ENCODE assay signal across 18 cellular contexts in the genomic region with DNA sequence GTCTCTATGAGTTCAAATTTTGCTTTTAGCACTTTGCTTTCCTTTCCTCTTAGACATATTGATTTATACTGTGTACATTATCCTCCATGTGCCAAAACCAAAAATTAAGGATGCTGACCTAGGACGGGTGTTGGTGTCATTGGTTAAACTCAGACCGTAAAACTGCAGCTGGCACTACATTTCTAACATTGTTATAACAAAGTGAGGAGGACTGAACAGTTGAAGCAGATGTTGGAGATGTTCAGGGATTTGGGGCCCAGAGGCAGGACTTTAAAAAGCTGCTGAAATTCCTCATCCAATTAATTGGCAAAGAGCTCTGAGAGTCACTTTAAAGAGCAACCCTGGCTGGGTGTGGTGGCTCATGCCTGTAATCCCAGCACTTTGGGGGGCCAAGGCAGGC.
"Had no signal": no experiment of that assay in that cellular context is flagged by ENCODE, and none has a peak within 500 bp of the region (broad histone marks: within the 10 kb centered on the region; RNA-seq: fewer than 3 reads in every experiment).

No MANE protein-coding gene starts in this region.

- H3K36me3 ChIP-seq: esophagus squamous epithelium, lower lobe of right lung, stomach had no signal

- FAIRE-seq: urothelium cell line had no signal

- H3K27me3 ChIP-seq: esophagus squamous epithelium, stomach had no signal

- H3K9me3 ChIP-seq: esophagus squamous epithelium, lower lobe of right lung, stomach had no signal

- DNase-seq: activated B cell treated with CpG ODN at 0.5 μM for 24 hours; activated CD4-positive, alpha-beta T cell treated with anti-CD3 and anti-CD28 coated beads for 48 hours; activated CD8-positive, alpha-beta T cell treated with anti-CD3 and anti-CD28 coated beads for 36 hours; activated gamma-delta T cell; activated T-cell treated with anti-CD3 and anti-CD28 coated beads, Interleukin-2, amount 50 U/mL, for 4 hours; amniotic stem cell; esophagus squamous epithelium; foreskin melanocyte; head of caudate nucleus; immature natural killer cell; lower lobe of right lung; midbrain; naive B cell; stimulated activated CD4-positive, alpha-beta T cell treated with anti-CD3 and anti-CD28 coated beads, Interleukin-12 subunit alpha, Interleukin-12 subunit beta, amount 100 ng/mL, for 4 hours; stimulated activated CD4-positive, alpha-beta T cell treated with anti-CD3 and anti-CD28 coated beads, Interleukin-2, amount 100 ng/mL, for 24 hours; stomach had no signal

- H3K27ac ChIP-seq: esophagus squamous epithelium, lower lobe of right lung had no signal

- ATAC-seq: activated CD8-positive, alpha-beta T cell treated with anti-CD3 and anti-CD28 coated beads for 36 hours; activated naive CD4-positive, alpha-beta T cell treated with anti-CD3 and anti-CD28 coated beads, Interleukin-2, amount 50 U/mL, for 72 hours; activated T-cell treated with anti-CD3 and anti-CD28 coated beads, Interleukin-2, amount 50 U/mL, for 4 hours; lower lobe of right lung had no signal

- H3K4me1 ChIP-seq: lower lobe of right lung had no signal

- H3K4me3 ChIP-seq: esophagus squamous epithelium, lower lobe of right lung, stomach had no signal
